Comparison of ENCODE assay signal across 35 cellular contexts in the genomic region with DNA sequence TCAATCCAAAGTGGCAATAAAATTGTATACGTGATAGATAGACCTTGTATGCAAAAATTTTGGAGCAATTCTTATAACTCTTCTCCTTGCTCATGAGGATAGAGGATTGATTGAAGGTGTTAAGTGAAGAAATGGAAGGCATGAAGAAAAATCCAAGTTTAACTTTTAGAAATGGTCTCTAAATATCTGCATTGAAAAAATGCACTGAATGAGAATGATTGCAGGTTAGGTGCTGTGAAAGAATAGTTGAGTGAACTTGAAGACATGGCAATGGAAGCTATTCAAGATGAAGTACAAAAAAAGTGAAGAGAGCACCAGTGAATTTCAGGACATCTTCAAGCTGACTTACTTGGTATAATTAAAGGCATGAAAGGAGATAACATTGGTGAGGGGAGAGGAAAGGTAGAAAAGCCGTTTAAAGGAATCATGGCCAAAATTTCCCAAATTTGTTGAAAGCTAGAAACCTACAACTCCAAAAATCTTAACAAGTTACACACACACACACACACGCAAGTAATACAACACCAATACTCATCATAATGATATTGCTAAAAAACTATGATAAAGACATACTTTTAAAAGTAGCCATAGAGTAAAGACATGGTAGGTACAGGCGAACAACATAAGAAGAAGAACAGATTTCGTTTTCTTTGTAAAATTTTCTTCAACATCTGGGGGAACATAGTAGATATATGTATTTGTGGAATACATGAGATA.
"Had no signal": no experiment of that assay in that cellular context is flagged by ENCODE, and none has a peak within 500 bp of the region (broad histone marks: within the 10 kb centered on the region; RNA-seq: fewer than 3 reads in every experiment).

No MANE protein-coding gene starts in this region.

- H3K4me2 ChIP-seq: KMS-11 had no signal

- H3K36me3 ChIP-seq: MG63 had no signal

- H3K9ac ChIP-seq: KMS-11 had no signal

- DNase-seq: Karpas-422, Kasumi-1, MG63, MM.1S, MV-4-11, NCI-H1048, NCI-H1092, NCI-H1092 treated with DMSO at 0.1 percent for 48 hours, NCI-H1105, NCI-H1105 treated with DMSO at 0.1 percent for 48 hours, NCI-H1417, NCI-H1417 treated with DMSO at 0.1 percent for 48 hours, NCI-H1436, NCI-H1436 treated with DMSO at 0.1 percent for 48 hours, NCI-H146, NCI-H1694, NCI-H1694 treated with DMSO at 0.1 percent for 48 hours, NCI-H187, NCI-H187 treated with DMSO at 0.1 percent for 48 hours, NCI-H1930, NCI-H2029, NCI-H2029 treated with DMSO at 0.1 percent for 48 hours, NCI-H2081, NCI-H2081 treated with DMSO at 0.1 percent for 48 hours, NCI-H2107, NCI-H2171, NCI-H2171 treated with DMSO at 0.1 percent for 48 hours, NCI-H2227 treated with DMSO at 0.1 percent for 48 hours, NCI-H226, NCI-H345, NCI-H446, NCI-H446 treated with DMSO at 0.1 percent for 48 hours, NCI-H510A, NCI-H510A treated with DMSO at 0.1 percent for 48 hours had no signal

- H3K4me3 ChIP-seq: MG63 had no signal

- H3K9me3 ChIP-seq: MG63 had no signal

- H3K27ac ChIP-seq: KMS-11 had no signal
